In genomic region chr20:38013891-38014290, GRCh38 we compare ENCODE assay signal across 1 cellular context.
TF ChIP-seq lines count a peak whose summit lies in the region.

No MANE protein-coding gene starts in this region.

TF ChIP-seq in endothelial cell of umbilical vein, 7 proteins besides CTCF, POLR2A, EP300 and RAD21 (continued from another document):
- no peak for TF ChIP-seq GATA2 (IDR thresholded peaks at IDR 0.05; ENCODE audit: insufficient read depth, insufficient read length, low read depth, low read length)
- TF ChIP-seq FOS (IDR thresholded peaks at IDR 0.05; ENCODE audit: borderline replicate concordance, insufficient read depth, low read length), result no peak
- TF ChIP-seq, protein P1, sequence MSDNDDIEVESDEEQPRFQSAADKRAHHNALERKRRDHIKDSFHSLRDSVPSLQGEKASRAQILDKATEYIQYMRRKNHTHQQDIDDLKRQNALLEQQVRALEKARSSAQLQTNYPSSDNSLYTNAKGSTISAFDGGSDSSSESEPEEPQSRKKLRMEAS (IDR thresholded peaks at IDR 0.05; ENCODE audit: insufficient read depth, insufficient read length), result no peak
